In genomic region chr5:134143431-134143830, GRCh38 we compare ENCODE assay signal across 21 cellular contexts. TPM values are rescaled to one million over a fixed set of nuclear protein-coding genes. Genes with fewer than 3 reads are reported as not detected.
DNase-seq lines count a peak whose midpoint lies in the region; ATAC-seq and TF ChIP-seq lines count a peak whose summit lies in the region.
"Had no signal": no experiment of that assay in that cellular context is flagged by ENCODE, and none has a peak within 500 bp of the region (broad histone marks: within the 10 kb centered on the region; RNA-seq: fewer than 3 reads in every experiment).

No MANE protein-coding gene starts in this region.

- POLR2A ChIA-PET in naive thymus-derived CD4-positive, alpha-beta T cell (lab: Charles Lee): interaction anchor here (0.8 to 48.2 kb wide), 6 partner anchors 9 to 128 kb away, joined by 3 to 1333 read pairs (median 3); no protein-coding TSS in a partner anchor
- POLR2A ChIA-PET in activated CD4-positive, alpha-beta T cell treated with anti-CD3 and anti-CD28 coated beads for 36 hours (lab: Charles Lee): no interaction called here

- CTCF ChIA-PET in naive thymus-derived CD4-positive, alpha-beta T cell (lab: Charles Lee): interaction anchor here (0.7 to 28.5 kb wide), 7 partner anchors 13 to 117 kb away, joined by 3 to 394 read pairs (median 3); partner anchors contain the start of gene TCF7
- CTCF ChIA-PET in activated CD4-positive, alpha-beta T cell treated with anti-CD3 and anti-CD28 coated beads for 36 hours (lab: Charles Lee): interaction anchor here (0.6 to 20.4 kb wide), 11 partner anchors 9 to 643 kb away, joined by 3 to 554 read pairs (median 3); no protein-coding TSS in a partner anchor

- peaks cover 60 to 89% (median 69%) of the 10 kb centered on the region in 3 experiments for H3K36me3 ChIP-seq in naive thymus-derived CD4-positive, alpha-beta T cell (ENCODE audit: control insufficient read depth in 2 of 3, insufficient read depth in 3 of 3, low read length in 3 of 3)
- peaks cover 51% of the 10 kb centered on the region for H3K36me3 ChIP-seq in upper lobe of right lung

- H3K9me3 Mint-ChIP-seq in natural killer cell: no peaks in the 10 kb centered on the region
- no peaks in the 10 kb centered on the region for H3K9me3 Mint-ChIP-seq in natural killer cell treated with Interleukin-12 subunit alpha and Interleukin-12 subunit beta and Interleukin-15 and Interleukin-18, amount 100 ng/mL, for 72 hours
- no peaks in the 10 kb centered on the region for H3K9me3 Mint-ChIP-seq in activated T-helper 2 cell treated with anti-CD3 and anti-CD28 coated beads, Interferon-gamma antibody, Interleukin-2, Interleukin-4, amounts not matched to agents 10 μg/mL and 5 μg/mL and 100 μg/mL, durations not matched to agents 14 hours and 24 hours and 36 hours
- peaks cover 0 to 2% (median 0%) of the 10 kb centered on the region in 11 donors for H3K9me3 Mint-ChIP-seq in naive thymus-derived CD4-positive, alpha-beta T cell
- H3K9me3 Mint-ChIP-seq in activated CD4-positive, alpha-beta T cell treated with anti-CD3 and anti-CD28 coated beads for 36 hours (ENCODE audit: low read depth): no peaks in the 10 kb centered on the region
- H3K9me3 Mint-ChIP-seq: activated T-helper 17 cell treated with anti-CD3 and anti-CD28 coated beads, Interleukin-2, amount 50 U/mL, for 72 hours; CD14-positive monocyte; dendritic cell treated with granulocyte-macrophage colony-stimulating factor and Interleukin-4, amounts not matched to agents 40 ng/mL and 50 ng/mL, for 4 days; naive B cell had no signal

- TF ChIP-seq CTCF in natural killer cell (IDR thresholded peaks at IDR 0.05) (no peak), upper lobe of right lung (IDR thresholded peaks at IDR 0.05) (no peak)

- H3K27ac ChIP-seq in naive thymus-derived CD4-positive, alpha-beta T cell (ENCODE audit: low read depth, low read length): peak overlapping the region; percentile 27
- no peak overlapping the region for H3K27ac ChIP-seq in upper lobe of right lung

- peaks cover 24 to 56% of the 10 kb centered on the region in 2 donors for H3K4me1 Mint-ChIP-seq in natural killer cell
- H3K4me1 Mint-ChIP-seq in natural killer cell treated with Interleukin-12 subunit alpha and Interleukin-12 subunit beta and Interleukin-15 and Interleukin-18, amount 100 ng/mL, for 72 hours (ENCODE audit: low read depth in 2 of 2): peaks cover 33 to 47% of the 10 kb centered on the region in 2 donors
- H3K4me1 Mint-ChIP-seq in activated T-helper 2 cell treated with anti-CD3 and anti-CD28 coated beads, Interferon-gamma antibody, Interleukin-2, Interleukin-4, amounts not matched to agents 10 μg/mL and 5 μg/mL and 100 μg/mL, durations not matched to agents 14 hours and 24 hours and 36 hours (ENCODE audit: low read depth): peaks cover 24% of the 10 kb centered on the region
- peaks cover 19 to 67% (median 50%) of the 10 kb centered on the region in 7 donors for H3K4me1 Mint-ChIP-seq in naive thymus-derived CD4-positive, alpha-beta T cell
- peaks cover 48% of the 10 kb centered on the region for H3K4me1 Mint-ChIP-seq in activated CD4-positive, alpha-beta T cell treated with anti-CD3 and anti-CD28 coated beads for 36 hours

- H3K36me3 Mint-ChIP-seq in natural killer cell: no peaks in the 10 kb centered on the region
- H3K36me3 Mint-ChIP-seq in natural killer cell treated with Interleukin-12 subunit alpha and Interleukin-12 subunit beta and Interleukin-15 and Interleukin-18, amount 100 ng/mL, for 72 hours: no peaks in the 10 kb centered on the region
- peaks cover 65% of the 10 kb centered on the region for H3K36me3 Mint-ChIP-seq in activated T-helper 2 cell treated with anti-CD3 and anti-CD28 coated beads, Interferon-gamma antibody, Interleukin-2, Interleukin-4, amounts not matched to agents 10 μg/mL and 5 μg/mL and 100 μg/mL, durations not matched to agents 14 hours and 24 hours and 36 hours (ENCODE audit: low read depth)
- peaks cover 10 to 57% (median 36%) of the 10 kb centered on the region in 5 donors for H3K36me3 Mint-ChIP-seq in naive thymus-derived CD4-positive, alpha-beta T cell
- peaks cover 67% of the 10 kb centered on the region for H3K36me3 Mint-ChIP-seq in activated CD4-positive, alpha-beta T cell treated with anti-CD3 and anti-CD28 coated beads for 36 hours (ENCODE audit: low read depth)
- H3K36me3 Mint-ChIP-seq: naive B cell had no signal

- H3K27ac Mint-ChIP-seq in natural killer cell: peak overlapping the region; percentile 38 to 89
- H3K27ac Mint-ChIP-seq in natural killer cell treated with Interleukin-12 subunit alpha and Interleukin-12 subunit beta and Interleukin-15 and Interleukin-18, amount 100 ng/mL, for 72 hours: no peak overlapping the region
- H3K27ac Mint-ChIP-seq in activated T-helper 2 cell treated with anti-CD3 and anti-CD28 coated beads, Interferon-gamma antibody, Interleukin-2, Interleukin-4, amounts not matched to agents 10 μg/mL and 5 μg/mL and 100 μg/mL, durations not matched to agents 14 hours and 24 hours and 36 hours: no peak overlapping the region
- H3K27ac Mint-ChIP-seq in naive thymus-derived CD4-positive, alpha-beta T cell: peak overlapping the region in 8 of 9 donors; percentile 4 to 92 (median 74)
- H3K27ac Mint-ChIP-seq in activated CD4-positive, alpha-beta T cell treated with anti-CD3 and anti-CD28 coated beads for 36 hours: no peak overlapping the region
- H3K27ac Mint-ChIP-seq: dendritic cell treated with granulocyte-macrophage colony-stimulating factor and Interleukin-4, amounts not matched to agents 40 ng/mL and 50 ng/mL, for 4 days had no signal

- no peak for ATAC-seq in natural killer cell
- ATAC-seq in natural killer cell treated with Interleukin-12 subunit alpha and Interleukin-12 subunit beta and Interleukin-15 and Interleukin-18, amount 100 ng/mL, for 72 hours: no peak
- no peak for ATAC-seq in naive thymus-derived CD4-positive, alpha-beta T cell
- ATAC-seq in upper lobe of right lung: no peak
- no peak for ATAC-seq in activated CD4-positive, alpha-beta T cell treated with anti-CD3 and anti-CD28 coated beads for 36 hours
- no peak for ATAC-seq in HG02852 (IDR thresholded peaks at IDR 0.05; ENCODE audit: unreplicated experiment)
- ATAC-seq: activated T-helper 17 cell treated with anti-CD3 and anti-CD28 coated beads, Interleukin-2, amount 50 U/mL, for 72 hours; HCT116 had no signal

- no peaks in the 10 kb centered on the region for H3K9me3 ChIP-seq in naive thymus-derived CD4-positive, alpha-beta T cell (ENCODE audit: control insufficient read depth in 2 of 3, low read length in 3 of 3)
- no peaks in the 10 kb centered on the region for H3K9me3 ChIP-seq in upper lobe of right lung
- H3K9me3 ChIP-seq: SK-N-SH had no signal

- no peak for DNase-seq in natural killer cell
- DNase-seq in natural killer cell treated with Interleukin-12 subunit alpha and Interleukin-12 subunit beta and Interleukin-15 and Interleukin-18, amount 100 ng/mL, for 72 hours (ENCODE audit: low spot score): no peak
- peak; percentile 6 for DNase-seq in activated T-helper 2 cell treated with anti-CD3 and anti-CD28 coated beads, Interferon-gamma antibody, Interleukin-2, Interleukin-4, amounts not matched to agents 10 μg/mL and 5 μg/mL and 100 μg/mL, durations not matched to agents 14 hours and 24 hours and 36 hours (ENCODE audit: low spot score)
- DNase-seq in naive thymus-derived CD4-positive, alpha-beta T cell: peak in 1 of 9 donors; percentile 5
- DNase-seq in upper lobe of right lung: peak; percentile 19
- no peak for DNase-seq in HCEC 1CT
- no peak for DNase-seq in activated CD4-positive, alpha-beta T cell treated with anti-CD3 and anti-CD28 coated beads for 36 hours
- DNase-seq: activated CD4-positive, alpha-beta T cell treated with anti-CD3 and anti-CD28 coated beads for 1 hour; amygdala; kidney glomerular epithelial cell; mesendoderm; naive B cell; NCI-H1436 treated with DMSO at 0.1 percent for 48 hours; NCI-H510A treated with DMSO at 0.1 percent for 48 hours; SK-N-SH; T1000 had no signal

- H3K4me1 ChIP-seq in naive thymus-derived CD4-positive, alpha-beta T cell (ENCODE audit: control insufficient read depth in 2 of 2, insufficient read depth in 2 of 2, low read length in 2 of 2): peaks cover 11 to 35% of the 10 kb centered on the region in 2 donors
- H3K4me1 ChIP-seq in upper lobe of right lung: peaks cover 4% of the 10 kb centered on the region

- intact Hi-C loops in natural killer cell (cut with micrococcal nuclease): no loop called here
- intact Hi-C loops in activated T-helper 2 cell treated with anti-CD3 and anti-CD28 coated beads, Interferon-gamma antibody, Interleukin-2, Interleukin-4, amounts not matched to agents 10 μg/mL and 5 μg/mL and 100 μg/mL, durations not matched to agents 14 hours and 24 hours and 36 hours (cut with micrococcal nuclease): no loop called here
- intact Hi-C loops in naive thymus-derived CD4-positive, alpha-beta T cell (cut with micrococcal nuclease): no loop called here
- intact Hi-C loops in upper lobe of right lung (cut with DNase I): loop anchor here (5.0 kb wide), 1 partner anchor 41 kb away; no protein-coding TSS in a partner anchor
- intact Hi-C loops in activated CD4-positive, alpha-beta T cell treated with anti-CD3 and anti-CD28 coated beads for 36 hours (cut with DNase I, micrococcal nuclease): no loop called here

- H3K4me3 Mint-ChIP-seq in natural killer cell: no peak overlapping the region
- H3K4me3 Mint-ChIP-seq in natural killer cell treated with Interleukin-12 subunit alpha and Interleukin-12 subunit beta and Interleukin-15 and Interleukin-18, amount 100 ng/mL, for 72 hours: no peak overlapping the region
- H3K4me3 Mint-ChIP-seq in activated T-helper 2 cell treated with anti-CD3 and anti-CD28 coated beads, Interferon-gamma antibody, Interleukin-2, Interleukin-4, amounts not matched to agents 10 μg/mL and 5 μg/mL and 100 μg/mL, durations not matched to agents 14 hours and 24 hours and 36 hours (ENCODE audit: low read depth): no peak overlapping the region
- H3K4me3 Mint-ChIP-seq in naive thymus-derived CD4-positive, alpha-beta T cell: peak overlapping the region in 1 of 10 donors; percentile 54
- H3K4me3 Mint-ChIP-seq in activated CD4-positive, alpha-beta T cell treated with anti-CD3 and anti-CD28 coated beads for 36 hours: no peak overlapping the region
- H3K4me3 Mint-ChIP-seq: activated T-helper 17 cell treated with anti-CD3 and anti-CD28 coated beads, Interleukin-2, amount 50 U/mL, for 72 hours; CD14-positive monocyte; dendritic cell treated with granulocyte-macrophage colony-stimulating factor and Interleukin-4, amounts not matched to agents 40 ng/mL and 50 ng/mL, for 4 days had no signal

- no peaks in the 10 kb centered on the region for H3K27me3 Mint-ChIP-seq in natural killer cell (ENCODE audit: low read depth in 2 of 2)
- no peaks in the 10 kb centered on the region for H3K27me3 Mint-ChIP-seq in natural killer cell treated with Interleukin-12 subunit alpha and Interleukin-12 subunit beta and Interleukin-15 and Interleukin-18, amount 100 ng/mL, for 72 hours
- no peaks in the 10 kb centered on the region for H3K27me3 Mint-ChIP-seq in activated T-helper 2 cell treated with anti-CD3 and anti-CD28 coated beads, Interferon-gamma antibody, Interleukin-2, Interleukin-4, amounts not matched to agents 10 μg/mL and 5 μg/mL and 100 μg/mL, durations not matched to agents 14 hours and 24 hours and 36 hours (ENCODE audit: low read depth)
- no peaks in the 10 kb centered on the region for H3K27me3 Mint-ChIP-seq in naive thymus-derived CD4-positive, alpha-beta T cell
- no peaks in the 10 kb centered on the region for H3K27me3 Mint-ChIP-seq in activated CD4-positive, alpha-beta T cell treated with anti-CD3 and anti-CD28 coated beads for 36 hours
- H3K27me3 Mint-ChIP-seq: activated T-helper 17 cell treated with anti-CD3 and anti-CD28 coated beads, Interleukin-2, amount 50 U/mL, for 72 hours; dendritic cell treated with granulocyte-macrophage colony-stimulating factor and Interleukin-4, amounts not matched to agents 40 ng/mL and 50 ng/mL, for 4 days; naive B cell had no signal

- H3K27me3 ChIP-seq in naive thymus-derived CD4-positive, alpha-beta T cell (ENCODE audit: control insufficient read depth in 2 of 2, insufficient read depth in 2 of 2, low read length in 2 of 2): no peaks in the 10 kb centered on the region
- no peaks in the 10 kb centered on the region for H3K27me3 ChIP-seq in upper lobe of right lung

- no peak overlapping the region for H3K4me3 ChIP-seq in naive thymus-derived CD4-positive, alpha-beta T cell (ENCODE audit: low read length)
- no peak overlapping the region for H3K4me3 ChIP-seq in upper lobe of right lung

RNA-seq across cellular contexts. Expression of gene TCF7, which starts 28.9 kb away (rescaled TPM):
- total RNA-seq in natural killer cell (100 to 1,000 TPM in 2 of 3 donors, 10 to 100 TPM in 1; 97.7 to 203 (median 158) TPM), upper lobe of right lung (7.0 TPM)
- total RNA-seq in natural killer cell treated with Interleukin-12 subunit alpha and Interleukin-12 subunit beta and Interleukin-15 and Interleukin-18, amount 100 ng/mL, for 72 hours: 1 to 10 TPM; 2.6 to 6.1 TPM
- total RNA-seq in activated T-helper 2 cell treated with anti-CD3 and anti-CD28 coated beads, Interferon-gamma antibody, Interleukin-2, Interleukin-4, amounts not matched to agents 10 μg/mL and 5 μg/mL and 100 μg/mL, durations not matched to agents 14 hours and 24 hours and 36 hours: 8.4 and 10.0 TPM in 2 replicates
- total RNA-seq in naive thymus-derived CD4-positive, alpha-beta T cell: 1,000 to 10,000 TPM in 2 of 5 experiments, 100 to 1,000 TPM in 3; 203 to 1,066 (median 643) TPM
- 100 to 1,000 TPM; 356 to 560 TPM for polyA plus RNA-seq in naive thymus-derived CD4-positive, alpha-beta T cell
- total RNA-seq in activated CD4-positive, alpha-beta T cell treated with anti-CD3 and anti-CD28 coated beads for 36 hours: 100 to 1,000 TPM in 1 of 2 experiments, 10 to 100 TPM in 1; 94.8 to 117 TPM

RNA-seq across cellular contexts. Expression of gene SKP1, which starts 33.3 kb away (rescaled TPM):
- total RNA-seq in natural killer cell: 100 to 1,000 TPM; 301 to 338 (median 315) TPM
- 100 to 1,000 TPM; 162 to 210 TPM for total RNA-seq in natural killer cell treated with Interleukin-12 subunit alpha and Interleukin-12 subunit beta and Interleukin-15 and Interleukin-18, amount 100 ng/mL, for 72 hours
- 254 and 257 TPM in 2 replicates for total RNA-seq in activated T-helper 2 cell treated with anti-CD3 and anti-CD28 coated beads, Interferon-gamma antibody, Interleukin-2, Interleukin-4, amounts not matched to agents 10 μg/mL and 5 μg/mL and 100 μg/mL, durations not matched to agents 14 hours and 24 hours and 36 hours
- 100 to 1,000 TPM; 224 to 287 (median 268) TPM for total RNA-seq in naive thymus-derived CD4-positive, alpha-beta T cell
- 1,000 to 10,000 TPM; 1,257 to 1,361 TPM for polyA plus RNA-seq in naive thymus-derived CD4-positive, alpha-beta T cell
- 234 TPM for total RNA-seq in upper lobe of right lung
- 100 to 1,000 TPM; 218 to 265 TPM for total RNA-seq in activated CD4-positive, alpha-beta T cell treated with anti-CD3 and anti-CD28 coated beads for 36 hours

Comparison
In these comparisons a context has a peak if more than half of its experiments do, and no peak if none do; other contexts are left out.
1. H3K27ac Mint-ChIP-seq: peak in natural killer cell (2 of 2) and naive thymus-derived CD4-positive, alpha-beta T cell (8 of 9); none in natural killer cell treated with Interleukin-12 subunit alpha and Interleukin-12 subunit beta and Interleukin-15 and Interleukin-18, amount 100 ng/mL, for 72 hours (0 of 2), activated T-helper 2 cell treated with anti-CD3 and anti-CD28 coated beads, Interferon-gamma antibody, Interleukin-2, Interleukin-4, amounts not matched to agents 10 μg/mL and 5 μg/mL and 100 μg/mL, durations not matched to agents 14 hours and 24 hours and 36 hours (single experiment) and activated CD4-positive, alpha-beta T cell treated with anti-CD3 and anti-CD28 coated beads for 36 hours (single experiment).
2. DNase-seq: peak in activated T-helper 2 cell treated with anti-CD3 and anti-CD28 coated beads, Interferon-gamma antibody, Interleukin-2, Interleukin-4, amounts not matched to agents 10 μg/mL and 5 μg/mL and 100 μg/mL, durations not matched to agents 14 hours and 24 hours and 36 hours (single experiment) and upper lobe of right lung (single experiment); none in natural killer cell (single experiment), natural killer cell treated with Interleukin-12 subunit alpha and Interleukin-12 subunit beta and Interleukin-15 and Interleukin-18, amount 100 ng/mL, for 72 hours (single experiment), HCEC 1CT (single experiment) and activated CD4-positive, alpha-beta T cell treated with anti-CD3 and anti-CD28 coated beads for 36 hours (single experiment).